In the genomic region with DNA sequence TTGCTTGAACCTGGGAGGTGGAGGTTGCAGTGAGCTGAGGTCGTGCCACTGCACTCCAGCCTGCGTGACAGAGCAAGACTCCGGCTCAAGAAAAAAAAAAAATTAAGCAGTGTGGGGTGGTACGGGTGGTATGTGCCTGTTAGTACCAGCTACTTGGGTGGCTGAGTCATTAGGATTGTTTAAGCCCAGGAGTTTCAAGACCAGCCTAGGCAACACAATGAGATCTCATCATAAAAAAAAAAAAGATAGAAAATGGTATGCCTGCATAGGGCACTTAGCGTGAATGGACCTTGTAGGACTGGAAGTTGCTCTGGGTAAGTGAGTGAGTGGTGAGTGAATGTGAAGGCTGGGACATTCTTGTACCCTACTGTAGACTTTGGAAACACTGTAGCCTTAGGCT, we compare ENCODE assay signal across 17 cellular contexts. TPM values are rescaled to one million over a fixed set of nuclear protein-coding genes. Genes with fewer than 3 reads are reported as not detected.
DNase-seq lines count a peak whose midpoint lies in the region; ATAC-seq, FAIRE-seq and TF ChIP-seq lines count a peak whose summit lies in the region.
"Had no signal": no experiment of that assay in that cellular context is flagged by ENCODE, and none has a peak within 500 bp of the region (broad histone marks: within the 10 kb centered on the region; RNA-seq: fewer than 3 reads in every experiment).

No MANE protein-coding gene starts in this region.

- no peak overlapping the region for H4K8ac ChIP-seq in trophoblast cell (ENCODE audit: low read depth, low read length)

- no peak overlapping the region for H2BK5ac ChIP-seq in trophoblast cell (ENCODE audit: low read depth, low read length, poor library complexity)

- no peak overlapping the region for H4K91ac ChIP-seq in trophoblast cell (ENCODE audit: low read depth, low read length)

- FAIRE-seq in RCC 7860 (lab: Jason Lieb, UNC) = no peak

- H3K27ac ChIP-seq in GM23338 (ENCODE audit: low read depth) (peak overlapping the region; percentile 66; the same call in 1 of the 2 replicates), trophoblast cell (ENCODE audit: low read depth, low read length) (no peak overlapping the region)
- H3K27ac ChIP-seq: psoas muscle, stomach, VCaP had no signal

- no peak overlapping the region for H2BK12ac ChIP-seq in trophoblast cell (ENCODE audit: low read length)

- no peaks in the 10 kb centered on the region for H3K9me3 Mint-ChIP-seq in GM23338
- H3K9me3 Mint-ChIP-seq in activated T-cell treated with anti-CD3 and anti-CD28 coated beads, Interleukin-2, amount 50 U/mL, for 24 hours = no peaks in the 10 kb centered on the region
- H3K9me3 Mint-ChIP-seq: natural killer cell had no signal

- H3K79me2 ChIP-seq in GM23338 (replicated peaks; ENCODE audit: insufficient read depth) (peaks cover 15% of the 10 kb centered on the region), trophoblast cell (ENCODE audit: control insufficient read depth, insufficient read depth, low read length, poor library complexity) (no peaks in the 10 kb centered on the region)

- H3K4me3 ChIP-seq in GM23338 = no peak overlapping the region
- no peak overlapping the region for H3K4me3 ChIP-seq in epithelial cell of esophagus (ENCODE audit: low read length)
- H3K4me3 ChIP-seq in trophoblast cell (ENCODE audit: low read depth, low read length) = no peak overlapping the region
- H3K4me3 ChIP-seq: lung, psoas muscle, stomach had no signal

- no peak overlapping the region for H4K12ac ChIP-seq in trophoblast cell (ENCODE audit: low read depth, low read length)

- H3K4me2 ChIP-seq in GM23338 (no peak overlapping the region), trophoblast cell (ENCODE audit: low read length) (no peak overlapping the region)

- H4K20me1 ChIP-seq in GM23338 (replicated peaks; ENCODE audit: insufficient read depth) = peaks cover 5% of the 10 kb centered on the region; the same call in 1 of the 2 replicates

- no peak overlapping the region for H2BK120ac ChIP-seq in trophoblast cell (ENCODE audit: insufficient read depth, low read length, poor library complexity)

- H3K9me3 ChIP-seq in trophoblast cell (ENCODE audit: insufficient read depth, low read depth, low read length) = no peaks in the 10 kb centered on the region
- H3K9me3 ChIP-seq: psoas muscle, stomach had no signal

- no peak overlapping the region for H3K23ac ChIP-seq in trophoblast cell (ENCODE audit: low read length)

- no peak overlapping the region for H3K4ac ChIP-seq in trophoblast cell (ENCODE audit: low read depth, low read length)

- H3K18ac ChIP-seq in trophoblast cell (ENCODE audit: low read length) = no peak overlapping the region

- H3K27me3 Mint-ChIP-seq in GM23338 (ENCODE audit: insufficient read depth, low read depth, poor library complexity) = peaks cover 5% of the 10 kb centered on the region
- H3K27me3 Mint-ChIP-seq in activated T-cell treated with anti-CD3 and anti-CD28 coated beads, Interleukin-2, amount 50 U/mL, for 24 hours = no peaks in the 10 kb centered on the region

- H3K4me1 Mint-ChIP-seq in GM23338 = peaks cover 2% of the 10 kb centered on the region; the same call in 1 of the 3 replicates
- peaks cover 7% of the 10 kb centered on the region for H3K4me1 Mint-ChIP-seq in activated T-cell treated with anti-CD3 and anti-CD28 coated beads, Interleukin-2, amount 50 U/mL, for 24 hours (ENCODE audit: low read depth)

- H3K14ac ChIP-seq in trophoblast cell (ENCODE audit: low read length) = no peak overlapping the region

- H2AK5ac ChIP-seq in trophoblast cell (ENCODE audit: low read length) = no peak overlapping the region

- no peak overlapping the region for H3K9ac ChIP-seq in trophoblast cell (ENCODE audit: low read length)

- DNase-seq in GM23338 (ENCODE audit: low spot score) (no peak), RCC 7860 (ENCODE audit: low spot score) (peak; percentile 45), epithelial cell of esophagus (ENCODE audit: low read depth) (peak; percentile 95), trophoblast cell (peak; percentile 75 to 91), NOMO-1 treated with DMSO at 0.1 percent for 48 hours (lab: John Stamatoyannopoulos, UW; ENCODE audit: unreplicated experiment) (no peak), NK-92 (lab: John Stamatoyannopoulos, UW; ENCODE audit: unreplicated experiment) (no peak)
- DNase-seq in activated T-cell treated with anti-CD3 and anti-CD28 coated beads, Interleukin-2, amount 50 U/mL, for 48 hours = no peak
- no peak for DNase-seq in activated T-cell treated with anti-CD3 and anti-CD28 coated beads, Interleukin-2, amount 50 U/mL, for 24 hours
- DNase-seq: activated CD8-positive, alpha-beta memory T cell treated with anti-CD3 and anti-CD28 coated beads for 24 hours; activated gamma-delta T cell; natural killer cell; NCI-H187 treated with DMSO at 0.1 percent for 48 hours; NCI-H524 treated with DMSO at 0.1 percent for 48 hours; psoas muscle; stomach had no signal

- H3K4me1 ChIP-seq in GM23338 (ENCODE audit: insufficient read depth) (peaks cover 3% of the 10 kb centered on the region), trophoblast cell (ENCODE audit: control insufficient read depth in 1 of 2, insufficient read depth in 2 of 2, low read length in 2 of 2) (peaks cover 6 to 7% of the 10 kb centered on the region in 2 experiments)

- no peak for ATAC-seq in GM23338
- ATAC-seq: natural killer cell had no signal

- no peak overlapping the region for H2AFZ ChIP-seq in GM23338
- no peak overlapping the region for H2AFZ ChIP-seq in trophoblast cell (ENCODE audit: insufficient read depth, low read length, poor library complexity)

- TF ChIP-seq CTCF in GM23338 (conservative IDR thresholded peaks at IDR 0.05; ENCODE audit: low read depth in 2 of 2) (no peak), epithelial cell of esophagus (IDR thresholded peaks at IDR 0.05; ENCODE audit: insufficient read depth, low read depth, low read length, missing control alignments) (no peak)

- WGBS in trophoblast cell (ENCODE audit: extremely low coverage, insufficient coverage, insufficient read length) = no CpG with 5 or more reads among the region's 5 CpGs

- H3K36me3 ChIP-seq in GM23338 (ENCODE audit: insufficient read depth) (no peaks in the 10 kb centered on the region), trophoblast cell (ENCODE audit: control insufficient read depth in 1 of 2, insufficient read depth in 2 of 2, low read length in 2 of 2) (peaks cover 0 to 2% of the 10 kb centered on the region in 2 experiments)

- H3K27me3 ChIP-seq in GM23338 (ENCODE audit: insufficient read depth) (no peaks in the 10 kb centered on the region), trophoblast cell (ENCODE audit: insufficient read depth, low read length) (no peaks in the 10 kb centered on the region)
- H3K27me3 ChIP-seq: stomach had no signal

- no peaks in the 10 kb centered on the region for H3K9me2 ChIP-seq in GM23338 (ENCODE audit: insufficient read depth)

- peaks cover 4% of the 10 kb centered on the region for H3K79me1 ChIP-seq in trophoblast cell (ENCODE audit: low read length)

- no peak overlapping the region for H3K4me3 Mint-ChIP-seq in GM23338
- H3K4me3 Mint-ChIP-seq in activated T-cell treated with anti-CD3 and anti-CD28 coated beads, Interleukin-2, amount 50 U/mL, for 24 hours = no peak overlapping the region
- H3K4me3 Mint-ChIP-seq: natural killer cell had no signal

- H3F3A ChIP-seq in GM23338 (replicated peaks; ENCODE audit: low read depth) = no peaks in the 10 kb centered on the region

- H3K36me3 Mint-ChIP-seq in GM23338 (ENCODE audit: low read depth) = peaks cover 10% of the 10 kb centered on the region; the same call in 2 of the 3 replicates
- peaks cover 20% of the 10 kb centered on the region for H3K36me3 Mint-ChIP-seq in activated T-cell treated with anti-CD3 and anti-CD28 coated beads, Interleukin-2, amount 50 U/mL, for 24 hours (ENCODE audit: low read depth)
- H3K36me3 Mint-ChIP-seq: natural killer cell had no signal

- H3K27ac Mint-ChIP-seq in GM23338 = peak overlapping the region; percentile 19; the same call in 1 of the 2 replicates
- H3K27ac Mint-ChIP-seq in activated T-cell treated with anti-CD3 and anti-CD28 coated beads, Interleukin-2, amount 50 U/mL, for 24 hours = no peak overlapping the region
- H3K27ac Mint-ChIP-seq: natural killer cell had no signal

TF ChIP-seq in GM23338, 12 proteins besides CTCF, POLR2A, EP300 and RAD21 (continues in another document):
- TF ChIP-seq NANOG (IDR thresholded peaks at IDR 0.05; ENCODE audit: borderline replicate concordance) = no peak

RNA-seq across cellular contexts. Expression of gene TBCE, which starts 37.0 kb away (rescaled TPM):
- total RNA-seq in GM23338 (2014; rRNA removed; shearing (Covaris generic)) = 42.7 and 45.6 TPM in 2 replicates
- 64.8 and 72.4 TPM in 2 replicates for polyA plus RNA-seq in GM23338 (2016; fragmentation: Nextera tagmentation; extraction: Ambion mirVana)
- 26.9 and 28.1 TPM in 2 replicates for polyA plus RNA-seq in trophoblast cell (2013)

Comparison
In these comparisons a context has a peak if more than half of its experiments do, and no peak if none do; other contexts are left out.
1. DNase-seq: peak in RCC 7860 (single experiment), epithelial cell of esophagus (single experiment) and trophoblast cell (2 of 2); none in GM23338 (single experiment), NOMO-1 treated with DMSO at 0.1 percent for 48 hours (single experiment), activated T-cell treated with anti-CD3 and anti-CD28 coated beads, Interleukin-2, amount 50 U/mL, for 48 hours (0 of 2), NK-92 (single experiment) and activated T-cell treated with anti-CD3 and anti-CD28 coated beads, Interleukin-2, amount 50 U/mL, for 24 hours (single experiment).